1 cellular context compared by ENCODE assay signal in the genomic region with DNA sequence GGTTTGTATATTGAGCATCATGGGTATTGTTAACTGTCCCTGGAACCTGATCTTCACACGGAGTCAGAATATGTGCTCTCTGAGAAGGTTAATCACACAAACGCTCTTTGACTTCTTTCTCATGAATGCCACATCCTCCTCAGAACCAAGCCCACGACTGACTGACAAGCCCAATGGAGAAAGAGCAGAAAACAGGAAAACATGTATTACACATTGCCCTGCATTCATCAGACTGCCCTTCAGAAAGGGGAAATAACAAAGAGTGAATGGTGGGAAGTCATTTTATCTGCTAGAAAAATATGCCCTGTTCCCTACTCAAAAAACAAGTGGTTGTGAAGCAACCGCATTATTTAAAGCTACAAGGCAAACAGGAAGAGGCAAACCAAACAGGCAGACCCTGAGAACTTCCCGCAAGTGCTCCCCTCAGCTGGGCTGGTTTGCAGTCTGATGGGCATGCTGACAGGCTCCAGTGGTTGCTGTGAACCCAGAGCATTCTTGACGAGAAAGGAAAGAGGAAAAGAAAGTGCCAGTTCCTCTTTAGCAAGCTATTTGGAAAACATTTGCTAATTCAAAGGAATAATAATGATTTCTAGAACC.
A peak's percentile ranks its signal among the peaks of the same experiment; 100 is the strongest.
TF ChIP-seq lines count a peak whose summit lies in the region.

No MANE protein-coding gene starts in this region.

TF ChIP-seq in GM12878, 131 proteins besides CTCF, POLR2A, EP300 and RAD21 (continued from another document):
- TF ChIP-seq ASH2L (IDR thresholded peaks at IDR 0.05; ENCODE audit: borderline replicate concordance, low read depth) (no peak), TCF12 (IDR thresholded peaks at IDR 0.05; ENCODE audit: low read depth, low read length) (no peak), IKZF1 (conservative IDR thresholded peaks at IDR 0.05) (peak; percentile 62; the same call in 1 of the 2 replicates), MTA3 (IDR thresholded peaks at IDR 0.05; ENCODE audit: borderline replicate concordance, low read length) (no peak), IRF4 (IDR thresholded peaks at IDR 0.05; ENCODE audit: low read depth, low read length) (no peak), DPF2 (IDR thresholded peaks at IDR 0.05) (0 out of 2 replicates have a peak, but pooled peaks have one; percentile 30), BMI1 (IDR thresholded peaks at IDR 0.05; ENCODE audit: borderline replicate concordance) (0 out of 2 replicates have a peak, but pooled peaks have one; percentile 14), IKZF2 (IDR thresholded peaks at IDR 0.05) (peak; percentile 71 to 74), HDGF (IDR thresholded peaks at IDR 0.05) (no peak), CBX5 (IDR thresholded peaks at IDR 0.05; ENCODE audit: low read depth) (no peak), WRNIP1 (IDR thresholded peaks at IDR 0.05; ENCODE audit: borderline replicate concordance, low read depth, low read length) (no peak), PAX5 (IDR thresholded peaks at IDR 0.05; ENCODE audit: borderline replicate concordance, low read depth, low read length) (no peak), MTA2 (IDR thresholded peaks at IDR 0.05; ENCODE audit: low read depth) (peak; percentile 36; the same call in 1 of the 2 replicates), EED (IDR thresholded peaks at IDR 0.05; ENCODE audit: low read depth) (no peak), SUZ12 (IDR thresholded peaks at IDR 0.05; ENCODE audit: unreplicated experiment) (no peak), ZNF24 (IDR thresholded peaks at IDR 0.05) (no peak), RBBP5 (conservative IDR thresholded peaks at IDR 0.05) (no peak), NFIC (IDR thresholded peaks at IDR 0.05; ENCODE audit: low read depth, low read length) (no peak)
- TF ChIP-seq, protein P1, sequence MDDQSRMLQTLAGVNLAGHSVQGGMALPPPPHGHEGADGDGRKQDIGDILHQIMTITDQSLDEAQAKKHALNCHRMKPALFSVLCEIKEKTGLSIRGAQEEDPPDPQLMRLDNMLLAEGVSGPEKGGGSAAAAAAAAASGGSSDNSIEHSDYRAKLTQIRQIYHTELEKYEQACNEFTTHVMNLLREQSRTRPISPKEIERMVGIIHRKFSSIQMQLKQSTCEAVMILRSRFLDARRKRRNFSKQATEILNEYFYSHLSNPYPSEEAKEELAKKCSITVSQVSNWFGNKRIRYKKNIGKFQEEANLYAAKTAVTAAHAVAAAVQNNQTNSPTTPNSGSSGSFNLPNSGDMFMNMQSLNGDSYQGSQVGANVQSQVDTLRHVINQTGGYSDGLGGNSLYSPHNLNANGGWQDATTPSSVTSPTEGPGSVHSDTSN (IDR thresholded peaks at IDR 0.05; ENCODE audit: insufficient replicate concordance, low read depth, low read length) = peak; percentile 32
- TF ChIP-seq, protein P2, sequence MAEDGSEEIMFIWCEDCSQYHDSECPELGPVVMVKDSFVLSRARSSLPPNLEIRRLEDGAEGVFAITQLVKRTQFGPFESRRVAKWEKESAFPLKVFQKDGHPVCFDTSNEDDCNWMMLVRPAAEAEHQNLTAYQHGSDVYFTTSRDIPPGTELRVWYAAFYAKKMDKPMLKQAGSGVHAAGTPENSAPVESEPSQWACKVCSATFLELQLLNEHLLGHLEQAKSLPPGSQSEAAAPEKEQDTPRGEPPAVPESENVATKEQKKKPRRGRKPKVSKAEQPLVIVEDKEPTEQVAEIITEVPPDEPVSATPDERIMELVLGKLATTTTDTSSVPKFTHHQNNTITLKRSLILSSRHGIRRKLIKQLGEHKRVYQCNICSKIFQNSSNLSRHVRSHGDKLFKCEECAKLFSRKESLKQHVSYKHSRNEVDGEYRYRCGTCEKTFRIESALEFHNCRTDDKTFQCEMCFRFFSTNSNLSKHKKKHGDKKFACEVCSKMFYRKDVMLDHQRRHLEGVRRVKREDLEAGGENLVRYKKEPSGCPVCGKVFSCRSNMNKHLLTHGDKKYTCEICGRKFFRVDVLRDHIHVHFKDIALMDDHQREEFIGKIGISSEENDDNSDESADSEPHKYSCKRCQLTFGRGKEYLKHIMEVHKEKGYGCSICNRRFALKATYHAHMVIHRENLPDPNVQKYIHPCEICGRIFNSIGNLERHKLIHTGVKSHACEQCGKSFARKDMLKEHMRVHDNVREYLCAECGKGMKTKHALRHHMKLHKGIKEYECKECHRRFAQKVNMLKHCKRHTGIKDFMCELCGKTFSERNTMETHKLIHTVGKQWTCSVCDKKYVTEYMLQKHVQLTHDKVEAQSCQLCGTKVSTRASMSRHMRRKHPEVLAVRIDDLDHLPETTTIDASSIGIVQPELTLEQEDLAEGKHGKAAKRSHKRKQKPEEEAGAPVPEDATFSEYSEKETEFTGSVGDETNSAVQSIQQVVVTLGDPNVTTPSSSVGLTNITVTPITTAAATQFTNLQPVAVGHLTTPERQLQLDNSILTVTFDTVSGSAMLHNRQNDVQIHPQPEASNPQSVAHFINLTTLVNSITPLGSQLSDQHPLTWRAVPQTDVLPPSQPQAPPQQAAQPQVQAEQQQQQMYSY (CRISPR knock-in tag; IDR thresholded peaks at IDR 0.05) = no peak
- TF ChIP-seq, protein P3, sequence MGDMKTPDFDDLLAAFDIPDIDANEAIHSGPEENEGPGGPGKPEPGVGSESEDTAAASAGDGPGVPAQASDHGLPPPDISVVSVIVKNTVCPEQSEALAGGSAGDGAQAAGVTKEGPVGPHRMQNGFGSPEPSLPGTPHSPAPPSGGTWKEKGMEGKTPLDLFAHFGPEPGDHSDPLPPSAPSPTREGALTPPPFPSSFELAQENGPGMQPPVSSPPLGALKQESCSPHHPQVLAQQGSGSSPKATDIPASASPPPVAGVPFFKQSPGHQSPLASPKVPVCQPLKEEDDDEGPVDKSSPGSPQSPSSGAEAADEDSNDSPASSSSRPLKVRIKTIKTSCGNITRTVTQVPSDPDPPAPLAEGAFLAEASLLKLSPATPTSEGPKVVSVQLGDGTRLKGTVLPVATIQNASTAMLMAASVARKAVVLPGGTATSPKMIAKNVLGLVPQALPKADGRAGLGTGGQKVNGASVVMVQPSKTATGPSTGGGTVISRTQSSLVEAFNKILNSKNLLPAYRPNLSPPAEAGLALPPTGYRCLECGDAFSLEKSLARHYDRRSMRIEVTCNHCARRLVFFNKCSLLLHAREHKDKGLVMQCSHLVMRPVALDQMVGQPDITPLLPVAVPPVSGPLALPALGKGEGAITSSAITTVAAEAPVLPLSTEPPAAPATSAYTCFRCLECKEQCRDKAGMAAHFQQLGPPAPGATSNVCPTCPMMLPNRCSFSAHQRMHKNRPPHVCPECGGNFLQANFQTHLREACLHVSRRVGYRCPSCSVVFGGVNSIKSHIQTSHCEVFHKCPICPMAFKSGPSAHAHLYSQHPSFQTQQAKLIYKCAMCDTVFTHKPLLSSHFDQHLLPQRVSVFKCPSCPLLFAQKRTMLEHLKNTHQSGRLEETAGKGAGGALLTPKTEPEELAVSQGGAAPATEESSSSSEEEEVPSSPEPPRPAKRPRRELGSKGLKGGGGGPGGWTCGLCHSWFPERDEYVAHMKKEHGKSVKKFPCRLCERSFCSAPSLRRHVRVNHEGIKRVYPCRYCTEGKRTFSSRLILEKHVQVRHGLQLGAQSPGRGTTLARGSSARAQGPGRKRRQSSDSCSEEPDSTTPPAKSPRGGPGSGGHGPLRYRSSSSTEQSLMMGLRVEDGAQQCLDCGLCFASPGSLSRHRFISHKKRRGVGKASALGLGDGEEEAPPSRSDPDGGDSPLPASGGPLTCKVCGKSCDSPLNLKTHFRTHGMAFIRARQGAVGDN (IDR thresholded peaks at IDR 0.05) = no peak
- TF ChIP-seq, protein P4, sequence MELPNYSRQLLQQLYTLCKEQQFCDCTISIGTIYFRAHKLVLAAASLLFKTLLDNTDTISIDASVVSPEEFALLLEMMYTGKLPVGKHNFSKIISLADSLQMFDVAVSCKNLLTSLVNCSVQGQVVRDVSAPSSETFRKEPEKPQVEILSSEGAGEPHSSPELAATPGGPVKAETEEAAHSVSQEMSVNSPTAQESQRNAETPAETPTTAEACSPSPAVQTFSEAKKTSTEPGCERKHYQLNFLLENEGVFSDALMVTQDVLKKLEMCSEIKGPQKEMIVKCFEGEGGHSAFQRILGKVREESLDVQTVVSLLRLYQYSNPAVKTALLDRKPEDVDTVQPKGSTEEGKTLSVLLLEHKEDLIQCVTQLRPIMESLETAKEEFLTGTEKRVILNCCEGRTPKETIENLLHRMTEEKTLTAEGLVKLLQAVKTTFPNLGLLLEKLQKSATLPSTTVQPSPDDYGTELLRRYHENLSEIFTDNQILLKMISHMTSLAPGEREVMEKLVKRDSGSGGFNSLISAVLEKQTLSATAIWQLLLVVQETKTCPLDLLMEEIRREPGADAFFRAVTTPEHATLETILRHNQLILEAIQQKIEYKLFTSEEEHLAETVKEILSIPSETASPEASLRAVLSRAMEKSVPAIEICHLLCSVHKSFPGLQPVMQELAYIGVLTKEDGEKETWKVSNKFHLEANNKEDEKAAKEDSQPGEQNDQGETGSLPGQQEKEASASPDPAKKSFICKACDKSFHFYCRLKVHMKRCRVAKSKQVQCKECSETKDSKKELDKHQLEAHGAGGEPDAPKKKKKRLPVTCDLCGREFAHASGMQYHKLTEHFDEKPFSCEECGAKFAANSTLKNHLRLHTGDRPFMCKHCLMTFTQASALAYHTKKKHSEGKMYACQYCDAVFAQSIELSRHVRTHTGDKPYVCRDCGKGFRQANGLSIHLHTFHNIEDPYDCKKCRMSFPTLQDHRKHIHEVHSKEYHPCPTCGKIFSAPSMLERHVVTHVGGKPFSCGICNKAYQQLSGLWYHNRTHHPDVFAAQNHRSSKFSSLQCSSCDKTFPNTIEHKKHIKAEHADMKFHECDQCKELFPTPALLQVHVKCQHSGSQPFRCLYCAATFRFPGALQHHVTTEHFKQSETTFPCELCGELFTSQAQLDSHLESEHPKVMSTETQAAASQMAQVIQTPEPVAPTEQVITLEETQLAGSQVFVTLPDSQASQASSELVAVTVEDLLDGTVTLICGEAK (IDR thresholded peaks at IDR 0.05; ENCODE audit: borderline replicate concordance) = no peak
- TF ChIP-seq, protein P5, sequence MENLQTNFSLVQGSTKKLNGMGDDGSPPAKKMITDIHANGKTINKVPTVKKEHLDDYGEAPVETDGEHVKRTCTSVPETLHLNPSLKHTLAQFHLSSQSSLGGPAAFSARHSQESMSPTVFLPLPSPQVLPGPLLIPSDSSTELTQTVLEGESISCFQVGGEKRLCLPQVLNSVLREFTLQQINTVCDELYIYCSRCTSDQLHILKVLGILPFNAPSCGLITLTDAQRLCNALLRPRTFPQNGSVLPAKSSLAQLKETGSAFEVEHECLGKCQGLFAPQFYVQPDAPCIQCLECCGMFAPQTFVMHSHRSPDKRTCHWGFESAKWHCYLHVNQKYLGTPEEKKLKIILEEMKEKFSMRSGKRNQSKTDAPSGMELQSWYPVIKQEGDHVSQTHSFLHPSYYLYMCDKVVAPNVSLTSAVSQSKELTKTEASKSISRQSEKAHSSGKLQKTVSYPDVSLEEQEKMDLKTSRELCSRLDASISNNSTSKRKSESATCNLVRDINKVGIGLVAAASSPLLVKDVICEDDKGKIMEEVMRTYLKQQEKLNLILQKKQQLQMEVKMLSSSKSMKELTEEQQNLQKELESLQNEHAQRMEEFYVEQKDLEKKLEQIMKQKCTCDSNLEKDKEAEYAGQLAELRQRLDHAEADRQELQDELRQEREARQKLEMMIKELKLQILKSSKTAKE (IDR thresholded peaks at IDR 0.05; ENCODE audit: low read depth, poor library complexity, severe bottlenecking) = no peak
